ENCODE assay signal across 1 cellular context in the genomic region with DNA sequence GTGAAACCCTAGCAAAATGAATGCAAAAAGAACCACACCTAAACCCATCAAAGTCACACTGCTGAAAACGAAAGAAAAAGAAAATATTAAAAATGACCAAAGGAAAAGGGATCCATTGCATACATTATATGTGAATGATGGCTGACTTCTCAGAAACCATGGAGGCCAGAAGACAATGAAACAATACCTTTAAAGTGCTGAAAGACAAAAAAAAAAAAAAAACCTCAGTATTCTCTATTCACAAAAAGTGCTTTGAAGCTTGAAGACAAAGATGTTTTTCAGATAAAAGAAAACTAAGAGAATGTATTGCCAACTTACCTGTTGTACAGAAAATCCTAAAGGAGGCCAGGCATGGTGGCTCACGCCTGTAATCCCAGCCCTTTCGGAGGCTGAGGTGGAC.
TF ChIP-seq lines count a peak whose summit lies in the region.

No MANE protein-coding gene starts in this region.

TF ChIP-seq in GM23338, 12 proteins besides CTCF, POLR2A, EP300 and RAD21:
- no peak for TF ChIP-seq EZH2phosphoT487 (IDR thresholded peaks at IDR 0.05; ENCODE audit: unreplicated experiment)
- TF ChIP-seq EZH2 (IDR thresholded peaks at IDR 0.05; ENCODE audit: low read depth, unreplicated experiment), result no peak
- TF ChIP-seq, protein P1, sequence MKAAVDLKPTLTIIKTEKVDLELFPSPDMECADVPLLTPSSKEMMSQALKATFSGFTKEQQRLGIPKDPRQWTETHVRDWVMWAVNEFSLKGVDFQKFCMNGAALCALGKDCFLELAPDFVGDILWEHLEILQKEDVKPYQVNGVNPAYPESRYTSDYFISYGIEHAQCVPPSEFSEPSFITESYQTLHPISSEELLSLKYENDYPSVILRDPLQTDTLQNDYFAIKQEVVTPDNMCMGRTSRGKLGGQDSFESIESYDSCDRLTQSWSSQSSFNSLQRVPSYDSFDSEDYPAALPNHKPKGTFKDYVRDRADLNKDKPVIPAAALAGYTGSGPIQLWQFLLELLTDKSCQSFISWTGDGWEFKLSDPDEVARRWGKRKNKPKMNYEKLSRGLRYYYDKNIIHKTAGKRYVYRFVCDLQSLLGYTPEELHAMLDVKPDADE (IDR thresholded peaks at IDR 0.05), result no peak
- no peak for TF ChIP-seq POLR2AphosphoS5 (IDR thresholded peaks at IDR 0.05; ENCODE audit: low read depth)
- no peak for TF ChIP-seq ZNF462 (CRISPR knock-in tag; IDR thresholded peaks at IDR 0.05)
- no peak for TF ChIP-seq CREB1 (CRISPR knock-in tag; IDR thresholded peaks at IDR 0.05; ENCODE audit: low read depth)
- TF ChIP-seq STAT1 (IDR thresholded peaks at IDR 0.05; ENCODE audit: unreplicated experiment), result no peak
- TF ChIP-seq REST (IDR thresholded peaks at IDR 0.05; ENCODE audit: unreplicated experiment), result no peak
- no peak for TF ChIP-seq ZNF114 (CRISPR knock-in tag; IDR thresholded peaks at IDR 0.05)
- no peak for TF ChIP-seq NANOG (IDR thresholded peaks at IDR 0.05; ENCODE audit: borderline replicate concordance)
- TF ChIP-seq ZNF331 (CRISPR knock-in tag; IDR thresholded peaks at IDR 0.05; ENCODE audit: low read depth), result no peak
- no peak for TF ChIP-seq JUNB (IDR thresholded peaks at IDR 0.05; ENCODE audit: unreplicated experiment)
TF ChIP-seq in GM23338: peak in this region for 0.
